33 cellular contexts compared by ENCODE assay signal in the genomic region with DNA sequence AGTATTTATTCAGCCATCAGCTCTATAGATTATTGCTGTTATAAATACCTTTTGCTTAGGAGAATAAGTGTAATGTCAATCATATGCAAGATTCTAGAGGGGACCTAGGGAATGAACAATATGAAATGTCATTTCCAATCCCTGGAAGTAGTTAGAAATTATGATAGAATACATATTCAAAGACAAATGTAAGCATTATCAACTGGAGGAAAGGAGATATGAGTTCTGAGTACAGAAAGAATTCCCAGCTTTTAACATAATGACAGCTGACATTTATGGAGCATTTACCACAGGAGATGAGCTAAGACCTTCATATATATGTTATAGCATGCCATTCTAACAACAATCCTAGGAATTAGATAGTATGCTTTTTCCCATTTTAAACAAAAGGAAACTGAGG.
"Had no signal": no experiment of that assay in that cellular context is flagged by ENCODE, and none has a peak within 500 bp of the region (broad histone marks: within the 10 kb centered on the region; RNA-seq: fewer than 3 reads in every experiment).

No MANE protein-coding gene starts in this region.

- H3K27me3 ChIP-seq: adrenal gland, ascending aorta, body of pancreas, brain microvascular endothelial cell, breast epithelium, cardiac muscle cell had no signal

- H3K36me3 ChIP-seq: adrenal gland, ascending aorta, brain microvascular endothelial cell, breast epithelium, cardiac muscle cell had no signal

- H3K4me3 ChIP-seq: adrenal gland, ascending aorta, body of pancreas, breast epithelium, cardiac muscle cell had no signal

- H3K27ac ChIP-seq: adrenal gland, ascending aorta, body of pancreas, brain microvascular endothelial cell, breast epithelium, cardiac muscle cell had no signal

- H3K4me1 ChIP-seq: body of pancreas, breast epithelium had no signal

- H3K9me3 ChIP-seq: adrenal gland, ascending aorta, body of pancreas, breast epithelium had no signal

- ATAC-seq: activated naive CD4-positive, alpha-beta T cell treated with anti-CD3 and anti-CD28 coated beads, Interleukin-2, amount 50 U/mL, for 72 hours; activated naive CD8-positive, alpha-beta T cell treated with anti-CD3 and anti-CD28 coated beads, Interleukin-2, amount 50 U/mL, for 24 hours; activated T-cell treated with anti-CD3 and anti-CD28 coated beads, Interleukin-2, amount 50 U/mL, for 4 hours; activated T-cell treated with anti-CD3 and anti-CD28 coated beads, Interleukin-2, amount 50 U/mL, for 72 hours; activated T-helper 17 cell treated with anti-CD3 and anti-CD28 coated beads, Interleukin-2, amount 50 U/mL, for 72 hours; body of pancreas had no signal

- DNase-seq: activated effector memory CD4-positive, alpha-beta T cell treated with anti-CD3 and anti-CD28 coated beads, Interleukin-2, amount 50 U/mL, for 16 hours; activated effector memory CD4-positive, alpha-beta T cell treated with Interleukin-2 at 50 U/mL for 16 hours; activated gamma-delta T cell; activated gamma-delta T cell treated with Interleukin-2 at 50 U/mL for 16 hours; activated naive CD4-positive, alpha-beta T cell; activated naive CD4-positive, alpha-beta T cell treated with anti-CD3 and anti-CD28 coated beads for 36 hours; activated naive CD4-positive, alpha-beta T cell treated with anti-CD3 and anti-CD28 coated beads, Interleukin-2, amount 10 ng/mL, durations not matched to agents 7 days and 5 days; activated naive CD4-positive, alpha-beta T cell treated with anti-CD3 and anti-CD28 coated beads, Interleukin-2, amount 50 U/mL, for 16 hours; activated naive CD4-positive, alpha-beta T cell treated with Interleukin-2 at 50 U/mL for 16 hours; activated naive CD8-positive, alpha-beta T cell treated with anti-CD3 and anti-CD28 coated beads for 36 hours; activated naive CD8-positive, alpha-beta T cell treated with anti-CD3 and anti-CD28 coated beads, Interleukin-2, amount 10 ng/mL, durations not matched to agents 7 days and 5 days; activated naive CD8-positive, alpha-beta T cell treated with anti-CD3 and anti-CD28 coated beads, Interleukin-2, amount 50 U/mL, for 24 hours; activated T-cell treated with anti-CD3 and anti-CD28 coated beads for 4 hours; activated T-cell treated with anti-CD3 and anti-CD28 coated beads, Interleukin-2, amount 50 U/mL, for 1 hour; activated T-cell treated with anti-CD3 and anti-CD28 coated beads, Interleukin-2, amount 50 U/mL, for 24 hours; activated T-cell treated with anti-CD3 and anti-CD28 coated beads, Interleukin-2, amount 50 U/mL, for 4 hours; activated T-cell treated with anti-CD3 and anti-CD28 coated beads, Interleukin-2, amount 50 U/mL, for 48 hours; activated T-cell treated with anti-CD3 and anti-CD28 coated beads, Interleukin-2, amount 50 U/mL, for 72 hours; adrenal gland; amniotic stem cell; amygdala; anterior cingulate cortex; aorta; body of pancreas; brain microvascular endothelial cell; caudate nucleus; central memory CD4-positive, alpha-beta T cell; cerebellar nuclear complex had no signal
